ENCODE assay signal across 14 cellular contexts in genomic region chr2:26615336-26616031, GRCh38. TPM values are rescaled to one million over a fixed set of nuclear protein-coding genes. Genes with fewer than 3 reads are reported as not detected.
DNase-seq lines count a peak whose midpoint lies in the region; ATAC-seq and TF ChIP-seq lines count a peak whose summit lies in the region.
"Had no signal": no experiment of that assay in that cellular context is flagged by ENCODE, and none has a peak within 500 bp of the region (broad histone marks: within the 10 kb centered on the region; RNA-seq: fewer than 3 reads in every experiment).

No MANE protein-coding gene starts in this region.

- ATAC-seq in GM18873 (IDR thresholded peaks at IDR 0.05; ENCODE audit: low FRiP score, unreplicated experiment), result no peak
- no peak for ATAC-seq in HG03520 (IDR thresholded peaks at IDR 0.05; ENCODE audit: unreplicated experiment)
- ATAC-seq in activated CD4-positive, alpha-beta T cell treated with anti-CD3 and anti-CD28 coated beads for 36 hours, result no peak
- ATAC-seq: activated T-cell treated with anti-CD3 and anti-CD28 coated beads, Interleukin-2, amount 50 U/mL, for 72 hours had no signal

- TF ChIP-seq CTCF in fibroblast of villous mesenchyme (IDR thresholded peaks at IDR 0.05; ENCODE audit: insufficient read depth, low read depth, low read length) (peak; percentile 9), thyroid gland (IDR thresholded peaks at IDR 0.05) (peak in 1 of 6 experiments; percentile 41)

- peaks cover under 1% of the 10 kb centered on the region for H3K4me1 Mint-ChIP-seq in activated CD4-positive, alpha-beta T cell treated with anti-CD3 and anti-CD28 coated beads for 36 hours

- peaks cover 45% of the 10 kb centered on the region in 2 donors for H3K4me1 ChIP-seq in thyroid gland

- CTCF ChIA-PET in activated CD4-positive, alpha-beta T cell treated with anti-CD3 and anti-CD28 coated beads for 36 hours (lab: Charles Lee), result interaction anchor here (1.7 kb wide), 1 partner anchor 10 kb away, joined by 8 read pairs; no protein-coding TSS in a partner anchor

- peak; percentile 24 for DNase-seq in activated CD8-positive, alpha-beta memory T cell treated with anti-CD3 and anti-CD28 coated beads for 24 hours
- no peak for DNase-seq in activated CD8-positive, alpha-beta memory T cell treated with anti-CD3 and anti-CD28 coated beads, Interleukin-2, amount 50 U/mL, for 4 hours
- DNase-seq in NCI-H2171 treated with DMSO at 0.1 percent for 48 hours (lab: John Stamatoyannopoulos, UW) (peak; percentile 49), fibroblast of villous mesenchyme (ENCODE audit: low read depth) (no peak), thyroid gland (peak; percentile 30 to 41)
- no peak for DNase-seq in activated CD4-positive, alpha-beta T cell treated with anti-CD3 and anti-CD28 coated beads for 36 hours
- DNase-seq: activated B cell treated with CpG ODN at 0.5 μM for 24 hours; activated T-cell treated with anti-CD3 and anti-CD28 coated beads, Interleukin-2, amount 50 U/mL, for 72 hours; erythroblast; GF-D8 had no signal

- no peaks in the 10 kb centered on the region for H3K9me3 Mint-ChIP-seq in activated CD4-positive, alpha-beta T cell treated with anti-CD3 and anti-CD28 coated beads for 36 hours (ENCODE audit: low read depth)
- H3K9me3 Mint-ChIP-seq: activated B cell treated with CpG ODN at 0.5 μM for 24 hours; activated T-cell treated with anti-CD3 and anti-CD28 coated beads, Interleukin-2, amount 50 U/mL, for 72 hours had no signal

- intact Hi-C loops in thyroid gland (cut with DNase I), result no loop called here
- intact Hi-C loops in activated CD4-positive, alpha-beta T cell treated with anti-CD3 and anti-CD28 coated beads for 36 hours (cut with DNase I, micrococcal nuclease), result no loop called here

- WGBS in thyroid gland, 2 donors, result 51 to 55% methylated on average over 14 to 15 of the region's 15 CpGs

- H3K4me3 ChIP-seq in fibroblast of villous mesenchyme (ENCODE audit: low read depth, low read length) (no peak overlapping the region), thyroid gland (replicated peaks in 1 of 3) (no peak overlapping the region)

- H3K36me3 Mint-ChIP-seq in activated CD4-positive, alpha-beta T cell treated with anti-CD3 and anti-CD28 coated beads for 36 hours (ENCODE audit: low read depth), result no peaks in the 10 kb centered on the region

- H3K27me3 ChIP-seq in thyroid gland, result no peaks in the 10 kb centered on the region

- POLR2A ChIA-PET in activated CD4-positive, alpha-beta T cell treated with anti-CD3 and anti-CD28 coated beads for 36 hours (lab: Charles Lee), result no interaction called here

- peaks cover 12% of the 10 kb centered on the region for H3K27me3 Mint-ChIP-seq in activated CD4-positive, alpha-beta T cell treated with anti-CD3 and anti-CD28 coated beads for 36 hours

- no peak overlapping the region for H3K4me3 Mint-ChIP-seq in activated CD4-positive, alpha-beta T cell treated with anti-CD3 and anti-CD28 coated beads for 36 hours
- H3K4me3 Mint-ChIP-seq: activated B cell treated with CpG ODN at 0.5 μM for 24 hours; activated T-cell treated with anti-CD3 and anti-CD28 coated beads, Interleukin-2, amount 50 U/mL, for 72 hours had no signal

- no peaks in the 10 kb centered on the region for H3K36me3 ChIP-seq in thyroid gland

- H3K27ac ChIP-seq in thyroid gland, result peak overlapping the region; percentile 64 to 92 (median 90)
- H3K27ac ChIP-seq: KMS-11, RWPE1 had no signal

- no peaks in the 10 kb centered on the region for H3K9me3 ChIP-seq in thyroid gland

- H3K27ac Mint-ChIP-seq in activated CD4-positive, alpha-beta T cell treated with anti-CD3 and anti-CD28 coated beads for 36 hours, result no peak overlapping the region
- H3K27ac Mint-ChIP-seq: activated B cell treated with CpG ODN at 0.5 μM for 24 hours; activated T-cell treated with anti-CD3 and anti-CD28 coated beads, Interleukin-2, amount 50 U/mL, for 72 hours had no signal

- no peak for TF ChIP-seq POLR2A in thyroid gland (IDR thresholded peaks at IDR 0.05)

RNA-seq across cellular contexts. Expression of gene CIB4, which starts 25.7 kb away (rescaled TPM):
- total RNA-seq in fibroblast of villous mesenchyme, result not detected in 2 replicates
- total RNA-seq in thyroid gland, result under 1 TPM in 2 of 4 donors, not detected in 2; 0.45 to 0.94 TPM
- not detected for total RNA-seq in activated CD4-positive, alpha-beta T cell treated with anti-CD3 and anti-CD28 coated beads for 36 hours
- total RNA-seq: activated B cell treated with CpG ODN at 0.5 μM for 24 hours; activated T-cell treated with anti-CD3 and anti-CD28 coated beads, Interleukin-2, amount 50 U/mL, for 72 hours had no signal

Comparison
In these comparisons a context has a peak if more than half of its experiments do, and no peak if none do; other contexts are left out.
1. DNase-seq: peak in activated CD8-positive, alpha-beta memory T cell treated with anti-CD3 and anti-CD28 coated beads for 24 hours (single experiment), NCI-H2171 treated with DMSO at 0.1 percent for 48 hours (single experiment) and thyroid gland (2 of 2); none in activated CD8-positive, alpha-beta memory T cell treated with anti-CD3 and anti-CD28 coated beads, Interleukin-2, amount 50 U/mL, for 4 hours (single experiment), fibroblast of villous mesenchyme (single experiment) and activated CD4-positive, alpha-beta T cell treated with anti-CD3 and anti-CD28 coated beads for 36 hours (single experiment).